Comparison of ENCODE assay signal across 27 cellular contexts in the genomic region with DNA sequence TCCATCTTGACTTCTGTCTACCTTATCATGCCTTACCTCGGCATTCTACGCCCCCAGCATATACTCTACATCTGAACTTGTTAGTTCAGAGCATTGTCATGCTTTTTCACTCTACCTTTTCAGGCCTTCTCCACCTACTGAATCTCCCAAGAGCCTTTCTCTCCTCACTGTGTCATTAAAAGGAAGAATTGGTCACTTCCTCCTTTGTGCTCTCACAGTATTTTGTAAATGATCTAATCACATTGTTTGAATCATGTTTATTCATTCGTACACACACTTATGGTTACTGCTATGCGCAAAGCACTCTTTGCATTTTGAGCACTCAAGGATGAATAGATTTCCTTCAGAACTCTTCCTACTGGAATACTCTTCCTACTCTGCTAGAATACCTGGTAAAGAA. TPM values are rescaled to one million over a fixed set of nuclear protein-coding genes. Genes with fewer than 3 reads are reported as not detected.
DNase-seq lines count a peak whose midpoint lies in the region; ATAC-seq, FAIRE-seq and TF ChIP-seq lines count a peak whose summit lies in the region.
"Had no signal": no experiment of that assay in that cellular context is flagged by ENCODE, and none has a peak within 500 bp of the region (broad histone marks: within the 10 kb centered on the region; RNA-seq: fewer than 3 reads in every experiment).

No MANE protein-coding gene starts in this region.

- peak overlapping the region; percentile 56 for H3K9ac ChIP-seq in endothelial cell of umbilical vein (replicated peaks; ENCODE audit: extremely low read depth, insufficient read depth, low read length)

- CTCF ChIA-PET in activated naive CD4-positive, alpha-beta T cell treated with anti-CD3 and anti-CD28 coated beads for 36 hours (lab: Charles Lee) = no interaction called here
- CTCF ChIA-PET in endothelial cell of umbilical vein (lab: Charles Lee) = no interaction called here

- H3K79me2 ChIP-seq in endothelial cell of umbilical vein (ENCODE audit: control insufficient read depth, insufficient read depth, low read length) = peaks cover 17% of the 10 kb centered on the region

- peaks cover 8% of the 10 kb centered on the region for H3K36me3 Mint-ChIP-seq in activated naive CD4-positive, alpha-beta T cell treated with anti-CD3 and anti-CD28 coated beads, Interleukin-2, amount 50 U/mL, for 24 hours
- no peaks in the 10 kb centered on the region for H3K36me3 Mint-ChIP-seq in activated naive CD4-positive, alpha-beta T cell treated with anti-CD3 and anti-CD28 coated beads for 36 hours (ENCODE audit: low read depth)
- H3K36me3 Mint-ChIP-seq in stimulated activated naive B cell treated with anti-CD40 and anti-IgM and Interleukin-4, amounts not matched to agents 10 μg/mL and 1 μg/mL and 100 μg/mL, for 72 hours = peaks cover 8 to 19% of the 10 kb centered on the region in 2 donors

- H3K27ac Mint-ChIP-seq in activated naive CD4-positive, alpha-beta T cell treated with anti-CD3 and anti-CD28 coated beads, Interleukin-2, amount 50 U/mL, for 24 hours = peak overlapping the region; percentile 21
- no peak overlapping the region for H3K27ac Mint-ChIP-seq in activated naive CD4-positive, alpha-beta T cell treated with anti-CD3 and anti-CD28 coated beads for 36 hours
- no peak overlapping the region for H3K27ac Mint-ChIP-seq in stimulated activated naive B cell treated with anti-CD40 and anti-IgM and Interleukin-4, amounts not matched to agents 10 μg/mL and 1 μg/mL and 100 μg/mL, for 72 hours
- H3K27ac Mint-ChIP-seq: activated CD8-positive, alpha-beta memory T cell treated with anti-CD3 and anti-CD28 coated beads, Interleukin-2, amount 10 ng/mL, durations not matched to agents 7 days and 5 days; activated naive CD8-positive, alpha-beta T cell treated with anti-CD3 and anti-CD28 coated beads for 36 hours; CD4-positive, alpha-beta T cell; stimulated activated memory B cell treated with anti-CD40 and anti-IgM and Interleukin-4, amounts not matched to agents 10 μg/mL and 1 μg/mL and 100 μg/mL, for 72 hours had no signal

- ATAC-seq in stimulated activated naive B cell treated with anti-CD40 and anti-IgM and Interleukin-4, amounts not matched to agents 10 μg/mL and 1 μg/mL and 100 μg/mL, for 72 hours (replicated peaks) = peak; percentile 63 to 67
- ATAC-seq in HG03196 (IDR thresholded peaks at IDR 0.05; ENCODE audit: unreplicated experiment) = no peak
- ATAC-seq: activated CD8-positive, alpha-beta memory T cell treated with anti-CD3 and anti-CD28 coated beads, Interleukin-2, amount 10 ng/mL, durations not matched to agents 7 days and 5 days; gastroesophageal sphincter; stimulated activated memory B cell treated with anti-CD40 and anti-IgM and Interleukin-4, amounts not matched to agents 10 μg/mL and 1 μg/mL and 100 μg/mL, for 72 hours had no signal

- H3K4me1 Mint-ChIP-seq in activated naive CD4-positive, alpha-beta T cell treated with anti-CD3 and anti-CD28 coated beads, Interleukin-2, amount 50 U/mL, for 24 hours = peaks cover 30% of the 10 kb centered on the region
- peaks cover 22% of the 10 kb centered on the region for H3K4me1 Mint-ChIP-seq in activated naive CD4-positive, alpha-beta T cell treated with anti-CD3 and anti-CD28 coated beads for 36 hours (ENCODE audit: low read depth)
- peaks cover 18 to 35% of the 10 kb centered on the region in 2 donors for H3K4me1 Mint-ChIP-seq in stimulated activated naive B cell treated with anti-CD40 and anti-IgM and Interleukin-4, amounts not matched to agents 10 μg/mL and 1 μg/mL and 100 μg/mL, for 72 hours

- POLR2A ChIA-PET in endothelial cell of umbilical vein (lab: Charles Lee) = no interaction called here

- H3K36me3 ChIP-seq in endothelial cell of umbilical vein (ENCODE audit: control insufficient read depth in 2 of 2, extremely low read depth in 1 of 2, insufficient read depth in 2 of 2, low read length in 2 of 2) (no peaks in the 10 kb centered on the region), prostate gland (no peaks in the 10 kb centered on the region)
- H3K36me3 ChIP-seq: esophagus squamous epithelium, gastroesophageal sphincter, lower lobe of right lung had no signal

- TF ChIP-seq CTCF in endothelial cell of umbilical vein (IDR thresholded peaks at IDR 0.05; ENCODE audit: extremely low read depth in 1 of 2, insufficient read depth in 1 of 2, low read depth in 1 of 2, low read length in 2 of 2) (no peak), prostate gland (IDR thresholded peaks at IDR 0.05) (no peak)

- no peaks in the 10 kb centered on the region for H3K9me1 ChIP-seq in endothelial cell of umbilical vein (replicated peaks; ENCODE audit: control insufficient read depth, extremely low read depth, insufficient read depth, low read length)

- no peaks in the 10 kb centered on the region for H3K9me3 ChIP-seq in endothelial cell of umbilical vein (replicated peaks; ENCODE audit: control insufficient read depth, insufficient read depth, low read length)
- no peaks in the 10 kb centered on the region for H3K9me3 ChIP-seq in prostate gland
- H3K9me3 ChIP-seq: esophagus squamous epithelium, gastroesophageal sphincter, lower lobe of right lung, testis had no signal

- no peak for DNase-seq in activated naive CD4-positive, alpha-beta T cell treated with anti-CD3 and anti-CD28 coated beads for 36 hours
- DNase-seq in RKO (ENCODE audit: low spot score) (peak; percentile 53), endothelial cell of umbilical vein (ENCODE audit: low read depth, low spot score) (peak; percentile 70), 8988T (no peak), prostate gland (ENCODE audit: low spot score) (no peak)
- DNase-seq in stimulated activated naive B cell treated with anti-CD40 and anti-IgM and Interleukin-4, amounts not matched to agents 10 μg/mL and 1 μg/mL and 100 μg/mL, for 72 hours = no peak
- DNase-seq: activated CD4-positive, alpha-beta T cell treated with anti-CD3 and anti-CD28 coated beads for 1 hour; activated CD8-positive, alpha-beta memory T cell treated with anti-CD3 and anti-CD28 coated beads, Interleukin-2, amount 10 ng/mL, durations not matched to agents 7 days and 5 days; activated naive CD8-positive, alpha-beta T cell treated with anti-CD3 and anti-CD28 coated beads for 36 hours; CD4-positive, alpha-beta T cell; effector CD8-positive, alpha-beta T cell; esophagus squamous epithelium; GDM1; islet precursor cell; Karpas-422; lower lobe of right lung; NCI-H1048; NCI-H2107; NCI-H526; small intestine; stimulated activated CD4-positive, alpha-beta T cell treated with anti-CD3 and anti-CD28 coated beads, Interleukin-2, amount 100 ng/mL, for 24 hours; T1000; testis had no signal

- dilution Hi-C loops in endothelial cell of umbilical vein (cut with MboI; ENCODE audit: extremely low pct_ligation_motif_present, low sequenced_read_pairs) = no loop called here

- H3K4me3 Mint-ChIP-seq in activated naive CD4-positive, alpha-beta T cell treated with anti-CD3 and anti-CD28 coated beads, Interleukin-2, amount 50 U/mL, for 24 hours = no peak overlapping the region
- no peak overlapping the region for H3K4me3 Mint-ChIP-seq in activated naive CD4-positive, alpha-beta T cell treated with anti-CD3 and anti-CD28 coated beads for 36 hours
- no peak overlapping the region for H3K4me3 Mint-ChIP-seq in stimulated activated naive B cell treated with anti-CD40 and anti-IgM and Interleukin-4, amounts not matched to agents 10 μg/mL and 1 μg/mL and 100 μg/mL, for 72 hours
- H3K4me3 Mint-ChIP-seq: activated CD8-positive, alpha-beta memory T cell treated with anti-CD3 and anti-CD28 coated beads, Interleukin-2, amount 10 ng/mL, durations not matched to agents 7 days and 5 days; activated naive CD8-positive, alpha-beta T cell treated with anti-CD3 and anti-CD28 coated beads for 36 hours; CD4-positive, alpha-beta T cell; stimulated activated memory B cell treated with anti-CD40 and anti-IgM and Interleukin-4, amounts not matched to agents 10 μg/mL and 1 μg/mL and 100 μg/mL, for 72 hours had no signal

- H3K4me3 ChIP-seq in endothelial cell of umbilical vein (replicated peaks in 1 of 3; ENCODE audit: insufficient read depth in 1 of 3, low read depth in 1 of 3, low read length in 3 of 3) (no peak overlapping the region), prostate gland (no peak overlapping the region)
- H3K4me3 ChIP-seq: esophagus squamous epithelium, gastroesophageal sphincter, lower lobe of right lung, testis had no signal

- H3K27me3 ChIP-seq in endothelial cell of umbilical vein (ENCODE audit: control insufficient read depth in 2 of 2, insufficient read depth in 2 of 2, low read length in 2 of 2) (no peaks in the 10 kb centered on the region), prostate gland (replicated peaks; ENCODE audit: insufficient read depth) (no peaks in the 10 kb centered on the region)
- H3K27me3 ChIP-seq: esophagus squamous epithelium, gastroesophageal sphincter, testis had no signal

- intact Hi-C loops in activated naive CD4-positive, alpha-beta T cell treated with anti-CD3 and anti-CD28 coated beads for 36 hours (cut with micrococcal nuclease) = no loop called here
- intact Hi-C loops in endothelial cell of umbilical vein (cut with micrococcal nuclease) = no loop called here
- intact Hi-C loops in prostate gland (cut with DNase I) = no loop called here

- FAIRE-seq in endothelial cell of umbilical vein (lab: Jason Lieb, UNC) = peak; percentile 85

- peak overlapping the region; percentile 56 for H3K4me2 ChIP-seq in endothelial cell of umbilical vein (ENCODE audit: insufficient read depth, low read length)

- H3K27ac ChIP-seq in endothelial cell of umbilical vein (ENCODE audit: insufficient read depth, low read depth, low read length) = peak overlapping the region; percentile 65
- H3K27ac ChIP-seq in prostate gland = no peak overlapping the region
- H3K27ac ChIP-seq: esophagus squamous epithelium, gastroesophageal sphincter, lower lobe of right lung, testis had no signal

- H3K4me1 ChIP-seq in endothelial cell of umbilical vein (ENCODE audit: control insufficient read depth, extremely low read depth, insufficient read depth, low read length) = peaks cover 22% of the 10 kb centered on the region
- H3K4me1 ChIP-seq in prostate gland (replicated peaks) = no peaks in the 10 kb centered on the region
- H3K4me1 ChIP-seq: testis had no signal

- no TSS peak for BruUV-seq in endothelial cell of umbilical vein (replicated peaks; lab: Mats Ljungman, UMichigan)

- no peak overlapping the region for H2AFZ ChIP-seq in endothelial cell of umbilical vein (ENCODE audit: low read depth, low read length)

- no peak for TF ChIP-seq POLR2A in endothelial cell of umbilical vein (IDR thresholded peaks at IDR 0.05; ENCODE audit: low read depth, low read length)
- TF ChIP-seq POLR2A in prostate gland (IDR thresholded peaks at IDR 0.05) = no peak

- WGBS in prostate gland = 90% methylated on average over 4 of the region's 4 CpGs

- no peaks in the 10 kb centered on the region for H4K20me1 ChIP-seq in endothelial cell of umbilical vein (replicated peaks; ENCODE audit: control insufficient read depth, extremely low read depth, insufficient read depth, low read length)

- H3K9me3 Mint-ChIP-seq in activated naive CD4-positive, alpha-beta T cell treated with anti-CD3 and anti-CD28 coated beads, Interleukin-2, amount 50 U/mL, for 24 hours = no peaks in the 10 kb centered on the region
- H3K9me3 Mint-ChIP-seq in activated naive CD4-positive, alpha-beta T cell treated with anti-CD3 and anti-CD28 coated beads for 36 hours = no peaks in the 10 kb centered on the region
- peaks cover 0 to 2% of the 10 kb centered on the region in 2 donors for H3K9me3 Mint-ChIP-seq in stimulated activated naive B cell treated with anti-CD40 and anti-IgM and Interleukin-4, amounts not matched to agents 10 μg/mL and 1 μg/mL and 100 μg/mL, for 72 hours
- H3K9me3 Mint-ChIP-seq: activated naive CD8-positive, alpha-beta T cell treated with anti-CD3 and anti-CD28 coated beads for 36 hours; CD4-positive, alpha-beta T cell; stimulated activated memory B cell treated with anti-CD40 and anti-IgM and Interleukin-4, amounts not matched to agents 10 μg/mL and 1 μg/mL and 100 μg/mL, for 72 hours had no signal

- H3K27me3 Mint-ChIP-seq in activated naive CD4-positive, alpha-beta T cell treated with anti-CD3 and anti-CD28 coated beads, Interleukin-2, amount 50 U/mL, for 24 hours = no peaks in the 10 kb centered on the region
- H3K27me3 Mint-ChIP-seq in activated naive CD4-positive, alpha-beta T cell treated with anti-CD3 and anti-CD28 coated beads for 36 hours (ENCODE audit: low read depth) = no peaks in the 10 kb centered on the region
- H3K27me3 Mint-ChIP-seq in stimulated activated naive B cell treated with anti-CD40 and anti-IgM and Interleukin-4, amounts not matched to agents 10 μg/mL and 1 μg/mL and 100 μg/mL, for 72 hours = no peaks in the 10 kb centered on the region
- H3K27me3 Mint-ChIP-seq: activated CD8-positive, alpha-beta memory T cell treated with anti-CD3 and anti-CD28 coated beads, Interleukin-2, amount 10 ng/mL, durations not matched to agents 7 days and 5 days; activated naive CD8-positive, alpha-beta T cell treated with anti-CD3 and anti-CD28 coated beads for 36 hours; CD4-positive, alpha-beta T cell; stimulated activated memory B cell treated with anti-CD40 and anti-IgM and Interleukin-4, amounts not matched to agents 10 μg/mL and 1 μg/mL and 100 μg/mL, for 72 hours had no signal

RNA-seq across cellular contexts. Expression of a gene that starts 15.7 kb away (rescaled TPM):
- total RNA-seq in activated naive CD4-positive, alpha-beta T cell treated with anti-CD3 and anti-CD28 coated beads for 36 hours = 10 to 100 TPM; 61.7 to 62.3 TPM
- 61.2 and 62.5 TPM in 2 replicates for total RNA-seq in endothelial cell of umbilical vein
- 28.6 and 31.8 TPM in 2 replicates for polyA plus RNA-seq in endothelial cell of umbilical vein
- polyA plus RNA-seq in endothelial cell of umbilical vein (2011; cell fraction: cytosol; rRNA removed) = 26.3 and 29.4 TPM in 2 replicates
- polyA plus RNA-seq in endothelial cell of umbilical vein (2011; cell fraction: nucleus; rRNA removed) = 49.6 TPM in 2 replicates
- 49.5 and 49.7 TPM in 2 replicates for polyA plus RNA-seq in endothelial cell of umbilical vein (2012)
- 57.9 and 67.6 TPM in 2 replicates for polyA minus RNA-seq in endothelial cell of umbilical vein
- 12.8 TPM for polyA minus RNA-seq in endothelial cell of umbilical vein (2011; cell fraction: cytosol; rRNA and poly(A)+ RNA removed)
- 81.5 and 119 TPM in 2 replicates for polyA minus RNA-seq in endothelial cell of umbilical vein (2011; cell fraction: nucleus; rRNA and poly(A)+ RNA removed)
- 100 to 1,000 TPM; 108 to 123 TPM for total RNA-seq in prostate gland

RNA-seq across cellular contexts. Expression of a gene that starts 26.4 kb away (rescaled TPM):
- 1 to 10 TPM; 8.1 to 8.2 TPM for total RNA-seq in activated naive CD4-positive, alpha-beta T cell treated with anti-CD3 and anti-CD28 coated beads for 36 hours
- total RNA-seq in endothelial cell of umbilical vein (14.4 and 14.8 TPM in 2 replicates), prostate gland (10 to 100 TPM; 13.3 to 14.1 TPM)
- 2.5 and 4.3 TPM in 2 replicates for polyA plus RNA-seq in endothelial cell of umbilical vein
- polyA plus RNA-seq in endothelial cell of umbilical vein (2011; cell fraction: cytosol; rRNA removed) = 8.5 and 8.8 TPM in 2 replicates
- polyA plus RNA-seq in endothelial cell of umbilical vein (2011; cell fraction: nucleus; rRNA removed) = 7.6 and 12.1 TPM in 2 replicates
- 14.1 and 16.8 TPM in 2 replicates for polyA plus RNA-seq in endothelial cell of umbilical vein (2012)
- polyA minus RNA-seq in endothelial cell of umbilical vein = 2.8 and 3.1 TPM in 2 replicates
- polyA minus RNA-seq in endothelial cell of umbilical vein (2011; cell fraction: cytosol; rRNA and poly(A)+ RNA removed) = 2.2 TPM
- 5.2 and 7.5 TPM in 2 replicates for polyA minus RNA-seq in endothelial cell of umbilical vein (2011; cell fraction: nucleus; rRNA and poly(A)+ RNA removed)

Comparison
In these comparisons a context has a peak if more than half of its experiments do, and no peak if none do; other contexts are left out.
1. DNase-seq: peak in RKO (single experiment) and endothelial cell of umbilical vein (single experiment); none in activated naive CD4-positive, alpha-beta T cell treated with anti-CD3 and anti-CD28 coated beads for 36 hours (single experiment), stimulated activated naive B cell treated with anti-CD40 and anti-IgM and Interleukin-4, amounts not matched to agents 10 μg/mL and 1 μg/mL and 100 μg/mL, for 72 hours (single experiment), 8988T (single experiment) and prostate gland (single experiment).